1 cellular context compared by ENCODE assay signal in genomic region chr5:84383296-84383815, GRCh38.
TF ChIP-seq lines count a peak whose summit lies in the region.

No MANE protein-coding gene starts in this region.

TF ChIP-seq in IMR-90, 13 proteins besides CTCF, POLR2A, EP300 and RAD21 (continued from another document):
- TF ChIP-seq MAZ (IDR thresholded peaks at IDR 0.05; ENCODE audit: borderline replicate concordance, low read depth, low read length), result 0 out of 2 replicates have a peak, but pooled peaks have one; percentile 7
